Comparison of ENCODE assay signal across 22 cellular contexts in the genomic region with DNA sequence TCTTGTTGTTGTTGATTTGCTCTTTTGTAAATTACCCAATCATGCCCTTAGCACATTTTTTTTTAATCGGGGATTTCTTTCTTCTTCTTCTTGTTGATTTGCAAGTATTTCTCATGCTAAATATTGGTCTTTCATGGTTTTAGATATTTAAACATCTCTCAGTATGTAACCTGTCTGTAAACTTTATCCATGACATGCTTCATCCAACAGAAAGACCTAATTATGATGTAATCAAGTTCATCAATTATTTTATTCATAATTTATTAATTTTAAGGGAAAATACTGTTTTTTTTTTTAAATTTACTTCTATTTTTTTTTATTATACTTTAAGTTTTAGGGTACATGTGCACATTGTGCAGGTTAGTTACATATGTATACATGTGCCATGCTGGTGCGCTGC.
DNase-seq lines count a peak whose midpoint lies in the region; ATAC-seq, FAIRE-seq and TF ChIP-seq lines count a peak whose summit lies in the region.
"Had no signal": no experiment of that assay in that cellular context is flagged by ENCODE, and none has a peak within 500 bp of the region (broad histone marks: within the 10 kb centered on the region; RNA-seq: fewer than 3 reads in every experiment).

No MANE protein-coding gene starts in this region.

- TF ChIP-seq RAD21 in A549 (conservative IDR thresholded peaks at IDR 0.05 in 1 of 2, IDR thresholded peaks at IDR 0.05 in 1 of 2) = no peak

- no peak for FAIRE-seq in A549 (lab: Jason Lieb, UNC)
- FAIRE-seq: G401.6, GM12892, GM18507, H1 had no signal

- no peak overlapping the region for H3K4me3 Mint-ChIP-seq in GM23338
- no peak overlapping the region for H3K4me3 Mint-ChIP-seq in neural crest cell
- no peak overlapping the region for H3K4me3 Mint-ChIP-seq in activated CD4-positive, alpha-beta memory T cell treated with anti-CD3 and anti-CD28 coated beads, Interleukin-2, amount 10 ng/mL, durations not matched to agents 7 days and 5 days
- H3K4me3 Mint-ChIP-seq: CD4-positive, CD25-positive, alpha-beta regulatory T cell; CD8-positive, alpha-beta memory T cell; H9; IgD-negative memory B cell had no signal

- ATAC-seq in A549 (no peak), GM23338 (no peak)

- no peaks in the 10 kb centered on the region; the same call in 2 of the 3 replicates for H3K36me3 Mint-ChIP-seq in GM23338 (ENCODE audit: low read depth)
- H3K36me3 Mint-ChIP-seq in neural crest cell (ENCODE audit: low read depth) = no peaks in the 10 kb centered on the region
- no peaks in the 10 kb centered on the region for H3K36me3 Mint-ChIP-seq in activated CD4-positive, alpha-beta memory T cell treated with anti-CD3 and anti-CD28 coated beads, Interleukin-2, amount 10 ng/mL, durations not matched to agents 7 days and 5 days (ENCODE audit: low read depth)
- H3K36me3 Mint-ChIP-seq: CD4-positive, CD25-positive, alpha-beta regulatory T cell; CD8-positive, alpha-beta memory T cell; IgD-negative memory B cell had no signal

- WGBS in A549 (ENCODE audit: missing lambda C conversion rate) = 71% methylated on average over 2 of the region's 2 CpGs
- WGBS in lower leg skin, 2 donors = 91 to 95% methylated on average over 2 of the region's 2 CpGs

- H3K4me1 Mint-ChIP-seq in GM23338 = peaks cover 3% of the 10 kb centered on the region; the same call in 1 of the 3 replicates
- peaks cover 4% of the 10 kb centered on the region for H3K4me1 Mint-ChIP-seq in neural crest cell
- H3K4me1 Mint-ChIP-seq in activated CD4-positive, alpha-beta memory T cell treated with anti-CD3 and anti-CD28 coated beads, Interleukin-2, amount 10 ng/mL, durations not matched to agents 7 days and 5 days = no peaks in the 10 kb centered on the region
- H3K4me1 Mint-ChIP-seq: CD4-positive, CD25-positive, alpha-beta regulatory T cell; CD8-positive, alpha-beta memory T cell had no signal

- no peak for DNase-seq in A549 (ENCODE audit: low read depth in 1 of 2, low spot score in 1 of 2)
- DNase-seq in GM23338 (ENCODE audit: low spot score) = no peak
- DNase-seq in PC-9 = no peak
- DNase-seq in neural crest cell (ENCODE audit: low read depth, low spot score) = no peak
- no peak for DNase-seq in activated CD4-positive, alpha-beta memory T cell treated with anti-CD3 and anti-CD28 coated beads, Interleukin-2, amount 10 ng/mL, durations not matched to agents 7 days and 5 days
- DNase-seq in NCI-H1694 (lab: John Stamatoyannopoulos, UW) = no peak
- DNase-seq in lower leg skin (ENCODE audit: low spot score in 2 of 2) = no peak
- DNase-seq: 8988T; ACHN; BE2C; C1 segment of cervical spinal cord; CD4-positive, CD25-positive, alpha-beta regulatory T cell; CD8-positive, alpha-beta memory T cell; COR-L47; DMS 273 treated with DMSO at 0.1 percent for 48 hours; H9; KBM-7 had no signal

- 0 out of 2 replicates have a peak overlapping the region, but pooled peaks have one; percentile 19 for H3K27ac Mint-ChIP-seq in GM23338
- peak overlapping the region; percentile 15 for H3K27ac Mint-ChIP-seq in neural crest cell (ENCODE audit: unreplicated experiment)
- H3K27ac Mint-ChIP-seq in activated CD4-positive, alpha-beta memory T cell treated with anti-CD3 and anti-CD28 coated beads, Interleukin-2, amount 10 ng/mL, durations not matched to agents 7 days and 5 days = no peak overlapping the region
- H3K27ac Mint-ChIP-seq: CD4-positive, CD25-positive, alpha-beta regulatory T cell; CD8-positive, alpha-beta memory T cell; H9; IgD-negative memory B cell had no signal

- H3K27me3 ChIP-seq in GM23338 (ENCODE audit: insufficient read depth) = no peaks in the 10 kb centered on the region
- H3K27me3 ChIP-seq in PC-9 (ENCODE audit: insufficient read depth, low read depth) = no peaks in the 10 kb centered on the region
- H3K27me3 ChIP-seq: BE2C had no signal

- POLR2A ChIA-PET in A549 (lab: Yijun Ruan, JAX) = interaction anchor here (0.7 kb wide), 1 partner anchor 10 kb away, joined by 3 read pairs; no protein-coding TSS in a partner anchor
- POLR2A ChIA-PET in PC-9 (lab: Charles Lee; ENCODE audit: unreplicated experiment) = no interaction called here
- POLR2A ChIA-PET in activated CD4-positive, alpha-beta memory T cell treated with anti-CD3 and anti-CD28 coated beads, Interleukin-2, amount 10 ng/mL, durations not matched to agents 7 days and 5 days (lab: Charles Lee) = no interaction called here

- no peaks in the 10 kb centered on the region for H3K9me3 ChIP-seq in A549
- H3K9me3 ChIP-seq in PC-9 (ENCODE audit: insufficient read depth, low read depth) = peaks cover 6% of the 10 kb centered on the region; the same call in 1 of the 2 replicates
- H3K9me3 ChIP-seq: BE2C had no signal

- H3K79me2 ChIP-seq in GM23338 (replicated peaks; ENCODE audit: insufficient read depth) = no peaks in the 10 kb centered on the region
- no peaks in the 10 kb centered on the region for H3K79me2 ChIP-seq in PC-9 (ENCODE audit: low read depth)

- H3K4me1 ChIP-seq in A549 = peaks cover 34% of the 10 kb centered on the region
- H3K4me1 ChIP-seq in GM23338 (ENCODE audit: insufficient read depth) = no peaks in the 10 kb centered on the region
- peaks cover 36% of the 10 kb centered on the region for H3K4me1 ChIP-seq in PC-9 (replicated peaks; ENCODE audit: insufficient read depth)
- H3K4me1 ChIP-seq: BE2C had no signal

- TF ChIP-seq POLR2A in A549 (IDR thresholded peaks at IDR 0.05; ENCODE audit: low read length) (no peak), lower leg skin (IDR thresholded peaks at IDR 0.05) (no peak)

- BruUV-seq in PC-9 (replicated peaks; lab: Mats Ljungman, UMichigan) = no TSS peak

- no peak for TF ChIP-seq EP300 in A549 (IDR thresholded peaks at IDR 0.05)

- peaks cover 2% of the 10 kb centered on the region; the same call in 2 of the 3 replicates for H3K9me3 Mint-ChIP-seq in GM23338
- peaks cover 2% of the 10 kb centered on the region for H3K9me3 Mint-ChIP-seq in neural crest cell
- no peaks in the 10 kb centered on the region for H3K9me3 Mint-ChIP-seq in activated CD4-positive, alpha-beta memory T cell treated with anti-CD3 and anti-CD28 coated beads, Interleukin-2, amount 10 ng/mL, durations not matched to agents 7 days and 5 days
- H3K9me3 Mint-ChIP-seq: H9, IgD-negative memory B cell had no signal

- TF ChIP-seq CTCF in A549 (IDR thresholded peaks at IDR 0.05) = no peak
- no peak for TF ChIP-seq CTCF in GM23338 (conservative IDR thresholded peaks at IDR 0.05; ENCODE audit: low read depth in 2 of 2)
- TF ChIP-seq CTCF in PC-9 (conservative IDR thresholded peaks at IDR 0.05) = no peak
- no peak for TF ChIP-seq CTCF in neural crest cell (conservative IDR thresholded peaks at IDR 0.05)
- TF ChIP-seq CTCF in lower leg skin (IDR thresholded peaks at IDR 0.05) = no peak

- H2AFZ ChIP-seq in GM23338 (no peak overlapping the region), PC-9 (peak overlapping the region; percentile 50; the same call in 1 of the 2 replicates)

- H3K4me3 ChIP-seq in A549 (no peak overlapping the region), GM23338 (no peak overlapping the region), PC-9 (no peak overlapping the region), lower leg skin (ENCODE audit: low read depth, poor library complexity, severe bottlenecking) (no peak overlapping the region)

- CTCF ChIA-PET in A549 (lab: Yijun Ruan, JAX) = no interaction called here
- CTCF ChIA-PET in PC-9 (lab: Charles Lee) = no interaction called here
- CTCF ChIA-PET in activated CD4-positive, alpha-beta memory T cell treated with anti-CD3 and anti-CD28 coated beads, Interleukin-2, amount 10 ng/mL, durations not matched to agents 7 days and 5 days (lab: Charles Lee) = no interaction called here

- peaks cover 3% of the 10 kb centered on the region for H3K27me3 Mint-ChIP-seq in GM23338 (ENCODE audit: insufficient read depth, low read depth, poor library complexity)
- no peaks in the 10 kb centered on the region for H3K27me3 Mint-ChIP-seq in neural crest cell (ENCODE audit: low read depth)
- H3K27me3 Mint-ChIP-seq in activated CD4-positive, alpha-beta memory T cell treated with anti-CD3 and anti-CD28 coated beads, Interleukin-2, amount 10 ng/mL, durations not matched to agents 7 days and 5 days = peaks cover 1% of the 10 kb centered on the region
- H3K27me3 Mint-ChIP-seq: CD4-positive, CD25-positive, alpha-beta regulatory T cell; CD8-positive, alpha-beta memory T cell; IgD-negative memory B cell had no signal

- H3K9me2 ChIP-seq in GM23338 (ENCODE audit: insufficient read depth) (no peaks in the 10 kb centered on the region), PC-9 (ENCODE audit: insufficient read depth) (no peaks in the 10 kb centered on the region)

- H3F3A ChIP-seq in GM23338 (replicated peaks; ENCODE audit: low read depth) (no peaks in the 10 kb centered on the region), PC-9 (ENCODE audit: insufficient read depth, low read depth) (peaks cover 5% of the 10 kb centered on the region; the same call in 1 of the 2 replicates)

- H3K4me2 ChIP-seq in A549 = peak overlapping the region; percentile 69
- H3K4me2 ChIP-seq in GM23338 = no peak overlapping the region
- 0 out of 2 replicates have a peak overlapping the region, but pooled peaks have one; percentile 8 for H3K4me2 ChIP-seq in PC-9

- H3K36me3 ChIP-seq in GM23338 (ENCODE audit: insufficient read depth) (no peaks in the 10 kb centered on the region), PC-9 (ENCODE audit: low read depth) (no peaks in the 10 kb centered on the region)
- H3K36me3 ChIP-seq: BE2C had no signal

- intact Hi-C loops in PC-9 (cut with micrococcal nuclease; ENCODE audit: unreplicated experiment) = no loop called here
- intact Hi-C loops in lower leg skin (cut with DNase I; ENCODE audit: low total_unique reads) = no loop called here

- H3K27ac ChIP-seq in A549 = peak overlapping the region; percentile 62 to 78
- no peak overlapping the region for H3K27ac ChIP-seq in GM23338 (ENCODE audit: low read depth)
- H3K27ac ChIP-seq in PC-9 = no peak overlapping the region

- H4K20me1 ChIP-seq in GM23338 (replicated peaks; ENCODE audit: insufficient read depth) (no peaks in the 10 kb centered on the region), PC-9 (ENCODE audit: insufficient read depth) (no peaks in the 10 kb centered on the region)

TF ChIP-seq in A549, 52 proteins besides CTCF, POLR2A, EP300 and RAD21 (continues in another document):
- TF ChIP-seq KDM1A (IDR thresholded peaks at IDR 0.05; ENCODE audit: low read depth) (no peak), NR3C1 (IDR thresholded peaks at IDR 0.05) (no peak), RFX5 (IDR thresholded peaks at IDR 0.05) (no peak), BHLHE40 (IDR thresholded peaks at IDR 0.05; ENCODE audit: low read depth, low read length) (no peak)

TF ChIP-seq in GM23338, 12 proteins besides CTCF, POLR2A, EP300 and RAD21:
- TF ChIP-seq CREB1 (CRISPR knock-in tag; IDR thresholded peaks at IDR 0.05; ENCODE audit: low read depth) (no peak), ZNF114 (CRISPR knock-in tag; IDR thresholded peaks at IDR 0.05) (no peak)

Comparison
In these comparisons a context has a peak if more than half of its experiments do, and no peak if none do; other contexts are left out.
1. H3K27ac ChIP-seq: peak in A549 (2 of 2); none in GM23338 (single experiment) and PC-9 (single experiment).